Comparison of ENCODE assay signal across 1 cellular context in genomic region chr6:49911252-49911651, GRCh38.
TF ChIP-seq lines count a peak whose summit lies in the region.

No MANE protein-coding gene starts in this region.

TF ChIP-seq in H1, 55 proteins besides CTCF, POLR2A, EP300 and RAD21:
- TF ChIP-seq USF2 (IDR thresholded peaks at IDR 0.05; ENCODE audit: low read length) (peak; percentile 24; the same call in 1 of the 2 replicates), TEAD4 (IDR thresholded peaks at IDR 0.05; ENCODE audit: low read depth, low read length) (no peak)
